Comparison of ENCODE assay signal across 13 cellular contexts in the genomic region with DNA sequence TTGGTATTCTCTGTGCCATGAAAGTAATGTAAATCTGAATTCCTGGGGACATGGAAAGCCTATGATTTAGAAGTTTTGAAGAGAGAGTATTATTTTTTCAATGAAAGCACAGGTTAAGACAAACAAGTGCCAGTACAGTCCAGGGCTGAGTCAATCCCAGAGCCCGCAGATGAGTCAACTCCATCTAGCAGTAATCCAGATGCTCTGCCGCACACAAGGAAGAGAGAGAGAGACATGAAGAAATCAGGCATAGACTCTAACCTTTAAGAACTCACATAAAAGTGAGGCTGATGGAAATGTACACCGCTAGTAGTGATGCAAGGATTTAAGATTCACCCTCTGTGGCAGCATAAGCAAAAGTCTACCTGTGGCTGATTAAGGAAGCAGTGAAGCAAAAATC.
DNase-seq lines count a peak whose midpoint lies in the region; ATAC-seq and TF ChIP-seq lines count a peak whose summit lies in the region.
"Had no signal": no experiment of that assay in that cellular context is flagged by ENCODE, and none has a peak within 500 bp of the region (broad histone marks: within the 10 kb centered on the region; RNA-seq: fewer than 3 reads in every experiment).

No MANE protein-coding gene starts in this region.

- H3K9me3 ChIP-seq in CD8-positive, alpha-beta memory T cell (ENCODE audit: low read length): no peaks in the 10 kb centered on the region
- H3K9me3 ChIP-seq: vagina had no signal

- DNase-seq in ELR (ENCODE audit: low read depth) (peak; percentile 95), MV-4-11 (lab: John Stamatoyannopoulos, UW) (peak; percentile 59), dermis blood vessel endothelial cell (peak; percentile 68), omental fat pad (ENCODE audit: low spot score) (no peak), NCI-H1694 (lab: John Stamatoyannopoulos, UW) (no peak), NCI-H1436 (lab: John Stamatoyannopoulos, UW) (no peak)
- no peak for DNase-seq in CD8-positive, alpha-beta memory T cell
- DNase-seq: activated gamma-delta T cell treated with Interleukin-2 at 50 U/mL for 16 hours; GF-D8; NCI-H187 treated with DMSO at 0.1 percent for 48 hours; stimulated activated CD4-positive, alpha-beta T cell treated with anti-CD3 and anti-CD28 coated beads, Interleukin-4, amount 100 ng/mL, for 4 hours had no signal

- POLR2A ChIA-PET in CD8-positive, alpha-beta memory T cell (lab: Charles Lee): no interaction called here

- no peaks in the 10 kb centered on the region for H3K4me1 Mint-ChIP-seq in CD8-positive, alpha-beta memory T cell

- no peaks in the 10 kb centered on the region for H3K36me3 ChIP-seq in CD8-positive, alpha-beta memory T cell (ENCODE audit: insufficient read depth, low read length)
- H3K36me3 ChIP-seq: vagina had no signal

- H3K27me3 Mint-ChIP-seq in CD8-positive, alpha-beta memory T cell: no peaks in the 10 kb centered on the region

- no peak overlapping the region for H3K27ac Mint-ChIP-seq in CD8-positive, alpha-beta memory T cell

- no peak overlapping the region for H3K27ac ChIP-seq in CD8-positive, alpha-beta memory T cell (ENCODE audit: low read depth, low read length)
- H3K27ac ChIP-seq: vagina had no signal

- H3K9me3 Mint-ChIP-seq in CD8-positive, alpha-beta memory T cell: peaks cover 0 to 10% (median 3%) of the 10 kb centered on the region in 5 donors

- CTCF ChIA-PET in CD8-positive, alpha-beta memory T cell (lab: Charles Lee): no interaction called here

- H3K36me3 Mint-ChIP-seq in CD8-positive, alpha-beta memory T cell: no peaks in the 10 kb centered on the region

- no peak overlapping the region for H3K4me3 ChIP-seq in CD8-positive, alpha-beta memory T cell (ENCODE audit: low read length)
- H3K4me3 ChIP-seq: vagina had no signal

- H3K4me1 ChIP-seq in CD8-positive, alpha-beta memory T cell (ENCODE audit: insufficient read depth, low read length): no peaks in the 10 kb centered on the region

- H3K27me3 ChIP-seq in CD8-positive, alpha-beta memory T cell (ENCODE audit: insufficient read depth, low read length, poor library complexity, severe bottlenecking): no peaks in the 10 kb centered on the region
- H3K27me3 ChIP-seq: vagina had no signal

- no peak for TF ChIP-seq CTCF in omental fat pad (IDR thresholded peaks at IDR 0.05)

- no peak overlapping the region for H3K4me3 Mint-ChIP-seq in CD8-positive, alpha-beta memory T cell

- ATAC-seq in omental fat pad (ENCODE audit: low FRiP score) (peak; percentile 97), HG02623 (IDR thresholded peaks at IDR 0.05; ENCODE audit: unreplicated experiment) (no peak)

Comparison
In these comparisons a context has a peak if more than half of its experiments do, and no peak if none do; other contexts are left out.
1. DNase-seq: peak in ELR (single experiment), MV-4-11 (single experiment) and dermis blood vessel endothelial cell (single experiment); none in omental fat pad (single experiment), NCI-H1694 (single experiment), NCI-H1436 (single experiment) and CD8-positive, alpha-beta memory T cell (0 of 5).